12 cellular contexts compared by ENCODE assay signal in genomic region chr3:98557324-98558010, GRCh38. TPM values are rescaled to one million over a fixed set of nuclear protein-coding genes. Genes with fewer than 3 reads are reported as not detected.
DNase-seq lines count a peak whose midpoint lies in the region; ATAC-seq and TF ChIP-seq lines count a peak whose summit lies in the region.
"Had no signal": no experiment of that assay in that cellular context is flagged by ENCODE, and none has a peak within 500 bp of the region (broad histone marks: within the 10 kb centered on the region; RNA-seq: fewer than 3 reads in every experiment).

No MANE protein-coding gene starts in this region.

- peak overlapping the region; percentile 80 for H3K4me3 Mint-ChIP-seq in activated CD4-positive, alpha-beta T cell treated with anti-CD3 and anti-CD28 coated beads, Interleukin-2, amount 10 ng/mL, durations not matched to agents 24 days and 14 days

- H3K4me1 Mint-ChIP-seq in activated CD4-positive, alpha-beta T cell treated with anti-CD3 and anti-CD28 coated beads, Interleukin-2, amount 10 ng/mL, durations not matched to agents 24 days and 14 days, result peaks cover 70% of the 10 kb centered on the region

- intact Hi-C loops in activated CD4-positive, alpha-beta T cell treated with anti-CD3 and anti-CD28 coated beads, Interleukin-2, amount 10 ng/mL, durations not matched to agents 24 days and 14 days (cut with micrococcal nuclease), result loop anchor here (1.0 to 5.0 kb wide), 4 partner anchors 8 to 685 kb away; no protein-coding TSS in a partner anchor
- intact Hi-C loops in tibial artery (cut with DNase I; ENCODE audit: low total_unique reads), result no loop called here

- H3K4me1 ChIP-seq in mucosa of rectum (ENCODE audit: control insufficient read depth in 2 of 2, insufficient read depth in 2 of 2, low read length in 2 of 2), result no peaks in the 10 kb centered on the region
- no peaks in the 10 kb centered on the region for H3K4me1 ChIP-seq in tibial artery

- H3K27ac ChIP-seq in mucosa of rectum (ENCODE audit: low read depth in 2 of 2, low read length in 2 of 2), result peak overlapping the region; percentile 59 to 78
- no peak overlapping the region for H3K27ac ChIP-seq in tibial artery
- H3K27ac ChIP-seq: epithelial cell of prostate had no signal

- no peak for TF ChIP-seq CTCF in GM12864 (IDR thresholded peaks at IDR 0.05; ENCODE audit: low read depth, low read length, missing control alignments)
- TF ChIP-seq CTCF in tibial artery (IDR thresholded peaks at IDR 0.05), result no peak

- H3K27me3 ChIP-seq in mucosa of rectum (ENCODE audit: control insufficient read depth in 2 of 2, insufficient read depth in 2 of 2, low read length in 2 of 2), result no peaks in the 10 kb centered on the region
- H3K27me3 ChIP-seq in tibial artery, result peaks cover 0 to 2% of the 10 kb centered on the region in 2 donors

- peaks cover 3% of the 10 kb centered on the region for H3K9me3 Mint-ChIP-seq in activated CD4-positive, alpha-beta T cell treated with anti-CD3 and anti-CD28 coated beads, Interleukin-2, amount 10 ng/mL, durations not matched to agents 24 days and 14 days

- H3K36me3 ChIP-seq in mucosa of rectum (ENCODE audit: control insufficient read depth in 2 of 2, insufficient read depth in 2 of 2, low read length in 2 of 2) (no peaks in the 10 kb centered on the region), tibial artery (no peaks in the 10 kb centered on the region)

- no peak overlapping the region for H3K9ac ChIP-seq in mucosa of rectum (ENCODE audit: low read depth in 1 of 2, low read length in 2 of 2)

- no peaks in the 10 kb centered on the region for H3K27me3 Mint-ChIP-seq in activated CD4-positive, alpha-beta T cell treated with anti-CD3 and anti-CD28 coated beads, Interleukin-2, amount 10 ng/mL, durations not matched to agents 24 days and 14 days

- H3K9me3 ChIP-seq in mucosa of rectum (ENCODE audit: control insufficient read depth in 2 of 2, low read length in 2 of 2) (no peaks in the 10 kb centered on the region), tibial artery (no peaks in the 10 kb centered on the region)

- DNase-seq in GM12864 (ENCODE audit: low read depth) (peak; percentile 83), tibial artery (no peak), NCI-H748 (lab: John Stamatoyannopoulos, UW; ENCODE audit: unreplicated experiment) (no peak)
- peak; percentile 87 for DNase-seq in activated CD4-positive, alpha-beta T cell treated with anti-CD3 and anti-CD28 coated beads, Interleukin-2, amount 10 ng/mL, durations not matched to agents 24 days and 14 days
- DNase-seq in activated CD4-positive, CD25-positive, alpha-beta regulatory T cell treated with anti-CD3 and anti-CD28 coated beads, Interleukin-2, amount 50 U/mL, for 72 hours, result no peak
- DNase-seq: COR-L47, IMR-90, left ventricle myocardium superior had no signal

- ATAC-seq in HG02588 (IDR thresholded peaks at IDR 0.05; ENCODE audit: unreplicated experiment), result peak; percentile 19
- no peak for ATAC-seq in GM21515 (IDR thresholded peaks at IDR 0.05; ENCODE audit: unreplicated experiment)
- ATAC-seq: left ventricle myocardium superior had no signal

- peak overlapping the region; percentile 93 for H3K27ac Mint-ChIP-seq in activated CD4-positive, alpha-beta T cell treated with anti-CD3 and anti-CD28 coated beads, Interleukin-2, amount 10 ng/mL, durations not matched to agents 24 days and 14 days

- peaks cover 8% of the 10 kb centered on the region for H3K36me3 Mint-ChIP-seq in activated CD4-positive, alpha-beta T cell treated with anti-CD3 and anti-CD28 coated beads, Interleukin-2, amount 10 ng/mL, durations not matched to agents 24 days and 14 days (ENCODE audit: low read depth)

- H3K4me3 ChIP-seq in GM12864 (ENCODE audit: low read depth, low read length) (peak overlapping the region; percentile 33), mucosa of rectum (ENCODE audit: low read length in 2 of 2) (no peak overlapping the region), tibial artery (no peak overlapping the region)

RNA-seq across cellular contexts. Expression of gene GPR15, which starts 25.7 kb away (rescaled TPM):
- total RNA-seq in activated CD4-positive, alpha-beta T cell treated with anti-CD3 and anti-CD28 coated beads, Interleukin-2, amount 10 ng/mL, durations not matched to agents 24 days and 14 days, result 3.6 and 4.1 TPM in 2 replicates
- total RNA-seq: IMR-90, left ventricle myocardium superior had no signal

RNA-seq across cellular contexts. Expression of gene CLDND1, which starts 34.8 kb away (rescaled TPM):
- total RNA-seq in activated CD4-positive, alpha-beta T cell treated with anti-CD3 and anti-CD28 coated beads, Interleukin-2, amount 10 ng/mL, durations not matched to agents 24 days and 14 days, result 279 and 288 TPM in 2 replicates

RNA-seq across cellular contexts. Expression of gene CPOX, which starts 35.9 kb away (rescaled TPM):
- total RNA-seq in activated CD4-positive, alpha-beta T cell treated with anti-CD3 and anti-CD28 coated beads, Interleukin-2, amount 10 ng/mL, durations not matched to agents 24 days and 14 days, result 46.4 and 46.6 TPM in 2 replicates

RNA-seq across cellular contexts. Expression of gene OR5K2, which starts 60.0 kb away (rescaled TPM):
- not detected in 2 replicates for total RNA-seq in activated CD4-positive, alpha-beta T cell treated with anti-CD3 and anti-CD28 coated beads, Interleukin-2, amount 10 ng/mL, durations not matched to agents 24 days and 14 days
- total RNA-seq: IMR-90, left ventricle myocardium superior had no signal

Comparison
In these comparisons a context has a peak if more than half of its experiments do, and no peak if none do; other contexts are left out.
1. DNase-seq: peak in GM12864 (single experiment) and activated CD4-positive, alpha-beta T cell treated with anti-CD3 and anti-CD28 coated beads, Interleukin-2, amount 10 ng/mL, durations not matched to agents 24 days and 14 days (single experiment); none in tibial artery (0 of 2), NCI-H748 (single experiment) and activated CD4-positive, CD25-positive, alpha-beta regulatory T cell treated with anti-CD3 and anti-CD28 coated beads, Interleukin-2, amount 50 U/mL, for 72 hours (single experiment).
2. H3K27ac ChIP-seq: peak in mucosa of rectum (2 of 2); none in tibial artery (0 of 2).